In genomic region chr20:61146006-61146405, GRCh38 we compare ENCODE assay signal across 22 cellular contexts.
"Had no signal": no experiment of that assay in that cellular context is flagged by ENCODE, and none has a peak within 500 bp of the region (broad histone marks: within the 10 kb centered on the region; RNA-seq: fewer than 3 reads in every experiment).

No MANE protein-coding gene starts in this region.

- H3K9me3 ChIP-seq: esophagus squamous epithelium, neutrophil, right lobe of liver, thoracic aorta had no signal

- H3K36me3 ChIP-seq: esophagus squamous epithelium, heart left ventricle, neutrophil, right lobe of liver, thoracic aorta, transverse colon had no signal

- H3K27ac ChIP-seq: esophagus squamous epithelium, heart left ventricle, neutrophil, psoas muscle, right lobe of liver, skin epidermis, thoracic aorta, transverse colon had no signal

- H3K27me3 ChIP-seq: esophagus squamous epithelium, neutrophil, right lobe of liver had no signal

- H3K4me3 ChIP-seq: esophagus squamous epithelium, heart left ventricle, lung, psoas muscle, right lobe of liver, skin epidermis, thoracic aorta, transverse colon had no signal

- ATAC-seq: effector memory CD8-positive, alpha-beta T cell; heart left ventricle; left colon; left ventricle myocardium superior; naive thymus-derived CD4-positive, alpha-beta T cell; psoas muscle; right lobe of liver; stimulated activated naive B cell treated with anti-CD40 and anti-IgM and Interleukin-4, amounts not matched to agents 10 μg/mL and 1 μg/mL and 100 μg/mL, for 72 hours; stimulated activated naive CD8-positive, alpha-beta T cell treated with anti-CD3 and anti-CD28 coated beads, Interleukin-15, amount 100 ng/mL, for 72 hours had no signal

- DNase-seq: effector memory CD8-positive, alpha-beta T cell; esophagus squamous epithelium; heart left ventricle; hippocampal formation; left colon; left ventricle myocardium superior; mesenchymal stem cell; midbrain; naive thymus-derived CD4-positive, alpha-beta T cell; nephron progenitor cell; psoas muscle; retina; right lobe of liver; stimulated activated CD4-positive, alpha-beta T cell treated with anti-CD3 and anti-CD28 coated beads, Interleukin-2, amount 100 ng/mL, for 24 hours; stimulated activated CD4-positive, alpha-beta T cell treated with anti-CD3 and anti-CD28 coated beads, Interleukin-4, amount 100 ng/mL, for 4 hours; stimulated activated naive B cell treated with anti-CD40 and anti-IgM and Interleukin-4, amounts not matched to agents 10 μg/mL and 1 μg/mL and 100 μg/mL, for 72 hours; stimulated activated naive CD8-positive, alpha-beta T cell treated with anti-CD3 and anti-CD28 coated beads, Interleukin-15, amount 100 ng/mL, for 72 hours; transverse colon had no signal

- H3K4me1 ChIP-seq: esophagus squamous epithelium, heart left ventricle, psoas muscle, right lobe of liver, transverse colon had no signal
